Comparison of ENCODE assay signal across 8 cellular contexts in genomic region chr12:96407429-96408097, GRCh38. TPM values are rescaled to one million over a fixed set of nuclear protein-coding genes. Genes with fewer than 3 reads are reported as not detected.
DNase-seq lines count a peak whose midpoint lies in the region; ATAC-seq and TF ChIP-seq lines count a peak whose summit lies in the region.
"Not testable (repeated sequence)": the region's sequence is repeated elsewhere in the genome, so short reads cannot be mapped to it uniquely, and the experiment has no call there.

No MANE protein-coding gene starts in this region.

- peak overlapping the region; percentile 57 for H3K27ac ChIP-seq in adipose tissue (ENCODE audit: low read depth, low read length)

- peaks cover 21 to 23% (median 23%) of the 10 kb centered on the region in 3 donors for H3K4me1 Mint-ChIP-seq in naive B cell

- not testable (repeated sequence) for H3K27me3 Mint-ChIP-seq in naive B cell

- TF ChIP-seq POLR2A in NB4 (IDR thresholded peaks at IDR 0.05; ENCODE audit: extremely low read depth, insufficient read length) = not testable (repeated sequence)

- H3K9me3 Mint-ChIP-seq in naive B cell = not testable (repeated sequence)

- 65 to 87% (median 69%) methylated on average over 7 of the region's 7 CpGs for WGBS in adipose tissue, 3 donors

- H3K4me3 ChIP-seq in NB4 (ENCODE audit: low read depth, low read length) = not testable (repeated sequence)

- not testable (repeated sequence) for TF ChIP-seq CTCF in NB4 (IDR thresholded peaks at IDR 0.05; ENCODE audit: low read depth, low read length)

- H3K4me3 Mint-ChIP-seq in naive B cell = peak overlapping the region in 7 of 8 donors; percentile 19 to 76 (median 60)

- peak; percentile 89 for DNase-seq in CD1c-positive myeloid dendritic cell (ENCODE audit: extremely low spot score)
- peak; percentile 60 for DNase-seq in NB4 (ENCODE audit: low read depth)
- DNase-seq in naive B cell = peak; percentile 73

- not testable (repeated sequence) for H3K36me3 Mint-ChIP-seq in naive B cell

- ATAC-seq in GM18867 (IDR thresholded peaks at IDR 0.05; ENCODE audit: unreplicated experiment) = peak; percentile 93
- ATAC-seq in GM21360 (IDR thresholded peaks at IDR 0.05; ENCODE audit: unreplicated experiment) = peak; percentile 95
- peak; percentile 97 for ATAC-seq in HG02840 (IDR thresholded peaks at IDR 0.05; ENCODE audit: low FRiP score, unreplicated experiment)
- peak; percentile 97 for ATAC-seq in HG03342 (IDR thresholded peaks at IDR 0.05; ENCODE audit: unreplicated experiment)
- ATAC-seq in naive B cell (ENCODE audit: low read depth in 2 of 2) = peak; percentile 89 to 90

- H3K27ac Mint-ChIP-seq in naive B cell = peak overlapping the region; percentile 86 to 95 (median 94)

RNA-seq across cellular contexts. Expression of gene CDK17, which starts 7.3 kb away (rescaled TPM):
- polyA plus RNA-seq in adipose tissue = 10 to 100 TPM in 2 of 3 donors, 1 to 10 TPM in 1; 3.8 to 20.4 (median 12.1) TPM
- 10 to 100 TPM; 21.4 to 39.0 (median 23.9) TPM for polyA plus RNA-seq in naive B cell (ENCODE audit: low read depth in 6 of 6)
